14 cellular contexts compared by ENCODE assay signal in the genomic region with DNA sequence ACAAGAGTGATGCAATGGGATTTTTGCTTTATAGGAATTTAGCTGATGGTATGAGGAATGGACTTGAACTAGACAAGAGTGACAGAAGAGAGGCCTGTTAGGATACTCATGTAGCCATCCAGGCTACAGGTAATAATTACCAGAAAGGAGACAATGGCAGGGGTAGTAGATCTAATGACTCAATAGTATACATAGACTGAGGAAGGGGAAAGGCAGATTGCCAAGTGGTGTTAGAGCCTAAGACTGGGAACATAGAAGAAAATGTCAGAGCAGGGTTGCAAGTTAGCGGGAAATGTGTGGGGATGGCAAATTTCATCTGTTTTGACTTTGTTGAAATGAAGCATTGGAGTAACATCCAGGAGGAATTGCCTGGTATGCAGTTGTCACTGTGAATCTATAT.
"Had no signal": no experiment of that assay in that cellular context is flagged by ENCODE, and none has a peak within 500 bp of the region (broad histone marks: within the 10 kb centered on the region; RNA-seq: fewer than 3 reads in every experiment).

No MANE protein-coding gene starts in this region.

- H3K4me3 Mint-ChIP-seq: activated naive CD8-positive, alpha-beta T cell treated with anti-CD3 and anti-CD28 coated beads, Interleukin-2, amount 50 U/mL, for 24 hours; endodermal cell; stimulated activated naive B cell treated with anti-CD40 and anti-IgM and Interleukin-4, amounts not matched to agents 10 μg/mL and 1 μg/mL and 100 μg/mL, for 72 hours had no signal

- ATAC-seq: activated CD4-positive, CD25-positive, alpha-beta regulatory T cell treated with anti-CD3 and anti-CD28 coated beads, Interleukin-2, amount 50 U/mL, for 24 hours; activated naive CD8-positive, alpha-beta T cell treated with anti-CD3 and anti-CD28 coated beads, Interleukin-2, amount 50 U/mL, for 24 hours; gastroesophageal sphincter; heart right ventricle; left colon; pancreas; stimulated activated naive B cell treated with anti-CD40 and anti-IgM and Interleukin-4, amounts not matched to agents 10 μg/mL and 1 μg/mL and 100 μg/mL, for 72 hours had no signal

- H3K27me3 Mint-ChIP-seq: activated naive CD8-positive, alpha-beta T cell treated with anti-CD3 and anti-CD28 coated beads, Interleukin-2, amount 50 U/mL, for 24 hours; stimulated activated naive B cell treated with anti-CD40 and anti-IgM and Interleukin-4, amounts not matched to agents 10 μg/mL and 1 μg/mL and 100 μg/mL, for 72 hours had no signal

- H3K9me3 Mint-ChIP-seq: activated naive CD8-positive, alpha-beta T cell treated with anti-CD3 and anti-CD28 coated beads, Interleukin-2, amount 50 U/mL, for 24 hours; endodermal cell; stimulated activated naive B cell treated with anti-CD40 and anti-IgM and Interleukin-4, amounts not matched to agents 10 μg/mL and 1 μg/mL and 100 μg/mL, for 72 hours had no signal

- DNase-seq: activated gamma-delta T cell treated with Interleukin-2 at 50 U/mL for 16 hours; activated naive CD8-positive, alpha-beta T cell treated with anti-CD3 and anti-CD28 coated beads, Interleukin-2, amount 50 U/mL, for 24 hours; activated T-cell treated with anti-CD3 and anti-CD28 coated beads, Interleukin-2, amount 50 U/mL, for 48 hours; dorsolateral prefrontal cortex; endodermal cell; heart right ventricle; left colon; pancreas; stimulated activated CD4-positive, alpha-beta T cell treated with anti-CD3 and anti-CD28 coated beads, Interleukin-15, amount 100 ng/mL, for 24 hours; stimulated activated CD4-positive, alpha-beta T cell treated with anti-CD3 and anti-CD28 coated beads, Interleukin-4, amount 100 ng/mL, for 1 hour; stimulated activated naive B cell treated with anti-CD40 and anti-IgM and Interleukin-4, amounts not matched to agents 10 μg/mL and 1 μg/mL and 100 μg/mL, for 72 hours; thyroid gland had no signal

- H3K27ac Mint-ChIP-seq: activated naive CD8-positive, alpha-beta T cell treated with anti-CD3 and anti-CD28 coated beads, Interleukin-2, amount 50 U/mL, for 24 hours; endodermal cell; stimulated activated naive B cell treated with anti-CD40 and anti-IgM and Interleukin-4, amounts not matched to agents 10 μg/mL and 1 μg/mL and 100 μg/mL, for 72 hours had no signal
